In the genomic region with DNA sequence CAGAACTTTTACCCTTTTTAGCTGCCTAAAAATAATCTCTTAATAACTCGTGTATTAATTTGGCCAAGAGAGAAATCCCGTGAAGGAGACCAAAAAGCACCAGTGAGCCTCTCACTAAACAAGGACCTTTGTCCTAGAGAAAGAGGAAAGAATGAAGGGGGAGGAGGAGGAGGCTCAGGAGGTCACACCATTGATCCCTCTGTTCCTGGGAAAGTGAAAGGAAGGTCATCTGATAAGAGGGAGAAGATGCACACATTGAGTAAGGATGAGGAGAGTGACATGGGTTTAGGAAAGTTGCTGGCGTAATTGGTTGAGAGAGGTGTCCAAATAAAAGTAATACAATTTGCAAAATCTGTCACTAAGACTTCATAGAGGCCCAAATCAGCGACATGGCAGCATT, we compare ENCODE assay signal across 1 cellular context.
TF ChIP-seq lines count a peak whose summit lies in the region.

No MANE protein-coding gene starts in this region.

TF ChIP-seq in GM23338, 12 proteins besides CTCF, POLR2A, EP300 and RAD21 (continued from another document):
- TF ChIP-seq, protein P1, sequence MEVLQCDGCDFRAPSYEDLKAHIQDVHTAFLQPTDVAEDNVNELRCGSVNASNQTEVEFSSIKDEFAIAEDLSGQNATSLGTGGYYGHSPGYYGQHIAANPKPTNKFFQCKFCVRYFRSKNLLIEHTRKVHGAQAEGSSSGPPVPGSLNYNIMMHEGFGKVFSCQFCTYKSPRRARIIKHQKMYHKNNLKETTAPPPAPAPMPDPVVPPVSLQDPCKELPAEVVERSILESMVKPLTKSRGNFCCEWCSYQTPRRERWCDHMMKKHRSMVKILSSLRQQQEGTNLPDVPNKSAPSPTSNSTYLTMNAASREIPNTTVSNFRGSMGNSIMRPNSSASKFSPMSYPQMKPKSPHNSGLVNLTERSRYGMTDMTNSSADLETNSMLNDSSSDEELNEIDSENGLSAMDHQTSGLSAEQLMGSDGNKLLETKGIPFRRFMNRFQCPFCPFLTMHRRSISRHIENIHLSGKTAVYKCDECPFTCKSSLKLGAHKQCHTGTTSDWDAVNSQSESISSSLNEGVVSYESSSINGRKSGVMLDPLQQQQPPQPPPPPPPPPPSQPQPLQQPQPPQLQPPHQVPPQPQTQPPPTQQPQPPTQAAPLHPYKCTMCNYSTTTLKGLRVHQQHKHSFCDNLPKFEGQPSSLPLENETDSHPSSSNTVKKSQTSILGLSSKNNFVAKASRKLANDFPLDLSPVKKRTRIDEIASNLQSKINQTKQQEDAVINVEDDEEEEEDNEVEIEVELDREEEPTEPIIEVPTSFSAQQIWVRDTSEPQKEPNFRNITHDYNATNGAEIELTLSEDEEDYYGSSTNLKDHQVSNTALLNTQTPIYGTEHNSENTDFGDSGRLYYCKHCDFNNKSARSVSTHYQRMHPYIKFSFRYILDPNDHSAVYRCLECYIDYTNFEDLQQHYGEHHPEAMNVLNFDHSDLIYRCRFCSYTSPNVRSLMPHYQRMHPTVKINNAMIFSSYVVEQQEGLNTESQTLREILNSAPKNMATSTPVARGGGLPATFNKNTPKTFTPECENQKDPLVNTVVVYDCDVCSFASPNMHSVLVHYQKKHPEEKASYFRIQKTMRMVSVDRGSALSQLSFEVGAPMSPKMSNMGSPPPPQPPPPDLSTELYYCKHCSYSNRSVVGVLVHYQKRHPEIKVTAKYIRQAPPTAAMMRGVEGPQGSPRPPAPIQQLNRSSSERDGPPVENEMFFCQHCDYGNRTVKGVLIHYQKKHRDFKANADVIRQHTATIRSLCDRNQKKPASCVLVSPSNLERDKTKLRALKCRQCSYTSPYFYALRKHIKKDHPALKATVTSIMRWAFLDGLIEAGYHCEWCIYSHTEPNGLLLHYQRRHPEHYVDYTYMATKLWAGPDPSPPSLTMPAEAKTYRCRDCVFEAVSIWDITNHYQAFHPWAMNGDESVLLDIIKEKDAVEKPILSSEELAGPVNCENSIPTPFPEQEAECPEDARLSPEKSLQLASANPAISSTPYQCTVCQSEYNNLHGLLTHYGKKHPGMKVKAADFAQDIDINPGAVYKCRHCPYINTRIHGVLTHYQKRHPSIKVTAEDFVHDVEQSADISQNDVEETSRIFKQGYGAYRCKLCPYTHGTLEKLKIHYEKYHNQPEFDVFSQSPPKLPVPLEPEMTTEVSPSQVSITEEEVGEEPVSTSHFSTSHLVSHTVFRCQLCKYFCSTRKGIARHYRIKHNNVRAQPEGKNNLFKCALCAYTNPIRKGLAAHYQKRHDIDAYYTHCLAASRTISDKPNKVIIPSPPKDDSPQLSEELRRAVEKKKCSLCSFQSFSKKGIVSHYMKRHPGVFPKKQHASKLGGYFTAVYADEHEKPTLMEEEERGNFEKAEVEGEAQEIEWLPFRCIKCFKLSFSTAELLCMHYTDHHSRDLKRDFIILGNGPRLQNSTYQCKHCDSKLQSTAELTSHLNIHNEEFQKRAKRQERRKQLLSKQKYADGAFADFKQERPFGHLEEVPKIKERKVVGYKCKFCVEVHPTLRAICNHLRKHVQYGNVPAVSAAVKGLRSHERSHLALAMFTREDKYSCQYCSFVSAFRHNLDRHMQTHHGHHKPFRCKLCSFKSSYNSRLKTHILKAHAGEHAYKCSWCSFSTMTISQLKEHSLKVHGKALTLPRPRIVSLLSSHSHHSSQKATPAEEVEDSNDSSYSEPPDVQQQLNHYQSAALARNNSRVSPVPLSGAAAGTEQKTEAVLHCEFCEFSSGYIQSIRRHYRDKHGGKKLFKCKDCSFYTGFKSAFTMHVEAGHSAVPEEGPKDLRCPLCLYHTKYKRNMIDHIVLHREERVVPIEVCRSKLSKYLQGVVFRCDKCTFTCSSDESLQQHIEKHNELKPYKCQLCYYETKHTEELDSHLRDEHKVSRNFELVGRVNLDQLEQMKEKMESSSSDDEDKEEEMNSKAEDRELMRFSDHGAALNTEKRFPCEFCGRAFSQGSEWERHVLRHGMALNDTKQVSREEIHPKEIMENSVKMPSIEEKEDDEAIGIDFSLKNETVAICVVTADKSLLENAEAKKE (CRISPR knock-in tag; IDR thresholded peaks at IDR 0.05): no peak
- TF ChIP-seq POLR2AphosphoS5 (IDR thresholded peaks at IDR 0.05; ENCODE audit: low read depth) (no peak), CREB1 (CRISPR knock-in tag; IDR thresholded peaks at IDR 0.05; ENCODE audit: low read depth) (no peak), NANOG (IDR thresholded peaks at IDR 0.05; ENCODE audit: borderline replicate concordance) (no peak), EZH2phosphoT487 (IDR thresholded peaks at IDR 0.05; ENCODE audit: unreplicated experiment) (no peak), EZH2 (IDR thresholded peaks at IDR 0.05; ENCODE audit: low read depth, unreplicated experiment) (no peak), JUNB (IDR thresholded peaks at IDR 0.05; ENCODE audit: unreplicated experiment) (no peak), STAT1 (IDR thresholded peaks at IDR 0.05; ENCODE audit: unreplicated experiment) (no peak)
